Comparison of ENCODE assay signal across 25 cellular contexts in the genomic region with DNA sequence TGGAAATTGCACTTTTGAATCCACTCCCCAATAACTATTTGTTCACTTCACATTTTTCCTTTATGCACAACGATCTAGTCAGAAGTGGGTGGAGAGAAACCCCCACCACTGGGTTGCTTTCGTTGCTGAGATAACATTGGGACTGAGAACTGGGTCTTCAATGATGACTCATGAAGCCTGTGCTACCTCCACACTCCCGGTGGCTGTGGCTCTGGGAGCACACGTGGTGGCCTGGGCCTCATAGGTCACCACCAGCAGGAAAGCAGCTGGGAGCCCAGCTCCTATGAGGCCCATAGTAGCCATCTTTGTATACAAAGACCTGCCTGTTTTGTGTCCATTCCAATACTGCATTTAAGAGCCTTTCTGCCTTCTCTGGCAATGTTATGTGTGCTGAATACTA.
"Had no signal": no experiment of that assay in that cellular context is flagged by ENCODE, and none has a peak within 500 bp of the region (broad histone marks: within the 10 kb centered on the region; RNA-seq: fewer than 3 reads in every experiment).

No MANE protein-coding gene starts in this region.

- H3K27ac ChIP-seq: epithelial cell of prostate, heart right ventricle, pancreas, psoas muscle, right atrium auricular region, thyroid gland had no signal

- H3K4me1 ChIP-seq: heart right ventricle, pancreas, psoas muscle, right atrium auricular region, thyroid gland had no signal

- H3K9me3 ChIP-seq: heart right ventricle, pancreas, psoas muscle, right atrium auricular region, thyroid gland had no signal

- DNase-seq: activated CD4-positive, alpha-beta T cell treated with anti-CD3 and anti-CD28 coated beads for 4 hours; activated CD8-positive, alpha-beta T cell treated with anti-CD3 and anti-CD28 coated beads for 36 hours; activated naive CD4-positive, alpha-beta T cell; activated naive CD8-positive, alpha-beta T cell treated with anti-CD3 and anti-CD28 coated beads, Interleukin-2, amount 10 ng/mL, durations not matched to agents 7 days and 5 days; activated T-cell treated with anti-CD3 and anti-CD28 coated beads, Interleukin-2, amount 50 U/mL, for 1 hour; amniotic stem cell; cerebellar nuclear complex; cortex of kidney; endodermal cell; heart right ventricle; islet precursor cell; left cardiac atrium; pancreas; psoas muscle; stimulated activated CD4-positive, alpha-beta T cell treated with anti-CD3 and anti-CD28 coated beads, Interleukin-12 subunit alpha, Interleukin-12 subunit beta, amount 100 ng/mL, for 4 hours; stimulated activated CD4-positive, alpha-beta T cell treated with anti-CD3 and anti-CD28 coated beads, Interleukin-4, amount 100 ng/mL, for 4 hours; substantia nigra; T-helper 9 cell; thyroid gland had no signal

- H3K36me3 Mint-ChIP-seq: activated naive CD8-positive, alpha-beta T cell treated with anti-CD3 and anti-CD28 coated beads, Interleukin-2, amount 10 ng/mL, durations not matched to agents 7 days and 5 days; WTC11 had no signal

- H3K36me3 ChIP-seq: heart right ventricle, pancreas, right atrium auricular region, thyroid gland had no signal

- ATAC-seq: activated CD8-positive, alpha-beta T cell treated with anti-CD3 and anti-CD28 coated beads for 36 hours; heart right ventricle; left cardiac atrium; pancreas; psoas muscle; WTC11 had no signal

- H3K9me3 Mint-ChIP-seq: activated CD8-positive, alpha-beta T cell treated with anti-CD3 and anti-CD28 coated beads for 36 hours; activated naive CD8-positive, alpha-beta T cell treated with anti-CD3 and anti-CD28 coated beads, Interleukin-2, amount 10 ng/mL, durations not matched to agents 7 days and 5 days; activated T-helper 2 cell treated with anti-CD3 and anti-CD28 coated beads, Interferon-gamma antibody, Interleukin-2, Interleukin-4, amounts not matched to agents 10 μg/mL and 5 μg/mL and 100 μg/mL, durations not matched to agents 14 hours and 24 hours and 36 hours; endodermal cell; stimulated activated naive CD8-positive, alpha-beta T cell treated with anti-CD3 and anti-CD28 coated beads, Interleukin-15, Interleukin-2, amounts not matched to agents 100 ng/mL and 50 ng/mL, for 24 hours; WTC11 had no signal

- FAIRE-seq: pancreas had no signal

- H3K27me3 ChIP-seq: heart right ventricle, pancreas, right atrium auricular region, thyroid gland had no signal

- H3K27ac Mint-ChIP-seq: activated CD8-positive, alpha-beta T cell treated with anti-CD3 and anti-CD28 coated beads for 36 hours; activated naive CD8-positive, alpha-beta T cell treated with anti-CD3 and anti-CD28 coated beads, Interleukin-2, amount 10 ng/mL, durations not matched to agents 7 days and 5 days; activated T-helper 2 cell treated with anti-CD3 and anti-CD28 coated beads, Interferon-gamma antibody, Interleukin-2, Interleukin-4, amounts not matched to agents 10 μg/mL and 5 μg/mL and 100 μg/mL, durations not matched to agents 14 hours and 24 hours and 36 hours; endodermal cell; nephron; stimulated activated naive CD8-positive, alpha-beta T cell treated with anti-CD3 and anti-CD28 coated beads, Interleukin-15, Interleukin-2, amounts not matched to agents 100 ng/mL and 50 ng/mL, for 24 hours; WTC11 had no signal

- H3K4me3 ChIP-seq: heart right ventricle, pancreas, psoas muscle, right atrium auricular region, thyroid gland had no signal

- H3K4me3 Mint-ChIP-seq: activated CD8-positive, alpha-beta T cell treated with anti-CD3 and anti-CD28 coated beads for 36 hours; activated naive CD8-positive, alpha-beta T cell treated with anti-CD3 and anti-CD28 coated beads, Interleukin-2, amount 10 ng/mL, durations not matched to agents 7 days and 5 days; endodermal cell; nephron; stimulated activated naive CD8-positive, alpha-beta T cell treated with anti-CD3 and anti-CD28 coated beads, Interleukin-15, Interleukin-2, amounts not matched to agents 100 ng/mL and 50 ng/mL, for 24 hours; WTC11 had no signal

- H3K4me1 Mint-ChIP-seq: activated naive CD8-positive, alpha-beta T cell treated with anti-CD3 and anti-CD28 coated beads, Interleukin-2, amount 10 ng/mL, durations not matched to agents 7 days and 5 days; endodermal cell; nephron had no signal
